Comparison of ENCODE assay signal across 11 cellular contexts in the genomic region with DNA sequence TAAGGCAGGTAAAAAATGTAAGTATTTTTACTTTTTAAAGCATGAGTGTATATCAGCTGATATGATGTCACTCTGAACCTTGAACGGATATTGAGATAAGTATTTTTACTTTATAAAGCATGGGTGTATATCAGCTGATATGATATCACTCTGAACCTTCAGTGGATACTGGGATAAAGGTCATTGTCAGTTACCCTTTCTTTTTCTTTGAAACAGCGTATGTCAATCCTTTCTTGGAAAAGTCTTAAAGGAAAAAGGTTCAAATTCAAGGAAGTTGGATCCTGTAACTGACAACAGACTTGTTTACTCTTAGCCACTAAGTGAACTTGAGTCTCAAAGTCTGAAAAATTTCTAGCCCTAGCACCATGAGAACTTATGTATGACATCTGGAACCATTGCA.
"Had no signal": no experiment of that assay in that cellular context is flagged by ENCODE, and none has a peak within 500 bp of the region (broad histone marks: within the 10 kb centered on the region; RNA-seq: fewer than 3 reads in every experiment).

No MANE protein-coding gene starts in this region.

- H3K27ac ChIP-seq: gastroesophageal sphincter, heart right ventricle had no signal

- ATAC-seq: gastroesophageal sphincter; heart right ventricle; left lobe of liver; sciatic nerve; stimulated activated naive CD8-positive, alpha-beta T cell treated with anti-CD3 and anti-CD28 coated beads, Interleukin-15, amount 100 ng/mL, for 72 hours had no signal

- H3K9me3 ChIP-seq: gastroesophageal sphincter, heart right ventricle had no signal

- H3K4me3 ChIP-seq: gastroesophageal sphincter, heart right ventricle had no signal

- FAIRE-seq: islet of Langerhans had no signal

- H3K36me3 ChIP-seq: gastroesophageal sphincter, heart right ventricle had no signal

- DNase-seq: activated CD4-positive, CD25-positive, alpha-beta regulatory T cell treated with anti-CD3 and anti-CD28 coated beads, Interleukin-2, amount 50 U/mL, for 72 hours; activated naive CD8-positive, alpha-beta T cell treated with anti-CD3 and anti-CD28 coated beads for 36 hours; anterior cingulate cortex; heart right ventricle; mesendoderm; stimulated activated CD4-positive, alpha-beta T cell treated with anti-CD3 and anti-CD28 coated beads, Interleukin-1b, Interleukin-23, amount 100 ng/mL, for 48 hours; stimulated activated naive CD8-positive, alpha-beta T cell treated with anti-CD3 and anti-CD28 coated beads, Interleukin-15, amount 100 ng/mL, for 72 hours had no signal

- H3K27me3 ChIP-seq: gastroesophageal sphincter, heart right ventricle had no signal
